ENCODE assay signal across 11 cellular contexts in the genomic region with DNA sequence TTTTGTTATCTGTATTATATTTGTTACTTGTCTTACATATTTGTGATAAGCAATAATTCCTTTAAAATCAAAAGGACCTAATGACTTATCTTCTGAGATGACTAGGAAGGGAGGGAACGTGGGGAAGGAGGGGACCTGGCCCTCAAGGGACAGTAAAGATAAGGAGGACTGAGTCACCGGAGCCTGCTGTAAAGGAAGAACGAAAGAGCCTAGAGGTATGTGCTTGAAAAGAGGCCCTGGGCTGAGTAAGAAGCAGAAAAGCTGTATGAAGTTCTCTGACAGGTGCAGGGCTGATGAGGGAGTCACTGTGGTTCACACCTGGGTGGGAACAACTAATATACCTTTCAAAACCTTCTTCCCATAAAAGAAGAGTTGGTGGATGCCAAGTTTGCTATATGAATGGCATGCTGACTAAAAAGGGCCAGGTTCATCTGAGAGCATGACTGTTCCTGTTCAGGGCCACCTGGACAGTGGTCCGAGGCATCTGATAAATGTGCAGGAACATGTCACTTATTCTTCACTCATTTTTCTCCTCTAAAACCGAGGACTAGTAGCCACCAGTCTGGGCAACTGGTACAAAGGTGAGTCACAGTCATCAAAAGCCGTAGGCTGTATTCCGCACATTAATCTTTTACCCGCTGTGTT.
DNase-seq lines count a peak whose midpoint lies in the region; ATAC-seq and TF ChIP-seq lines count a peak whose summit lies in the region.
"Had no signal": no experiment of that assay in that cellular context is flagged by ENCODE, and none has a peak within 500 bp of the region (broad histone marks: within the 10 kb centered on the region; RNA-seq: fewer than 3 reads in every experiment).

No MANE protein-coding gene starts in this region.

- H3K4me3 ChIP-seq in epithelial cell of esophagus (ENCODE audit: low read length): no peak overlapping the region
- H3K4me3 ChIP-seq: stomach had no signal

- no peak overlapping the region for H3K27ac Mint-ChIP-seq in activated T-helper 2 cell treated with anti-CD3 and anti-CD28 coated beads, Interferon-gamma antibody, Interleukin-2, Interleukin-4, amounts not matched to agents 10 μg/mL and 5 μg/mL and 100 μg/mL, durations not matched to agents 14 hours and 24 hours and 36 hours

- no peaks in the 10 kb centered on the region for H3K27me3 Mint-ChIP-seq in activated T-helper 2 cell treated with anti-CD3 and anti-CD28 coated beads, Interferon-gamma antibody, Interleukin-2, Interleukin-4, amounts not matched to agents 10 μg/mL and 5 μg/mL and 100 μg/mL, durations not matched to agents 14 hours and 24 hours and 36 hours (ENCODE audit: low read depth)

- peak; percentile 84 for ATAC-seq in GM18868 (IDR thresholded peaks at IDR 0.05; ENCODE audit: unreplicated experiment)
- ATAC-seq in HG02588 (IDR thresholded peaks at IDR 0.05; ENCODE audit: unreplicated experiment): no peak

- intact Hi-C loops in activated T-helper 2 cell treated with anti-CD3 and anti-CD28 coated beads, Interferon-gamma antibody, Interleukin-2, Interleukin-4, amounts not matched to agents 10 μg/mL and 5 μg/mL and 100 μg/mL, durations not matched to agents 14 hours and 24 hours and 36 hours (cut with micrococcal nuclease): loop anchor here (5.0 to 10.0 kb wide), 2 partner anchors 321 to 764 kb away; a partner anchor contains a TSS

- H3K4me3 Mint-ChIP-seq in activated T-helper 2 cell treated with anti-CD3 and anti-CD28 coated beads, Interferon-gamma antibody, Interleukin-2, Interleukin-4, amounts not matched to agents 10 μg/mL and 5 μg/mL and 100 μg/mL, durations not matched to agents 14 hours and 24 hours and 36 hours (ENCODE audit: low read depth): no peak overlapping the region

- peaks cover 40% of the 10 kb centered on the region for H3K4me1 Mint-ChIP-seq in activated T-helper 2 cell treated with anti-CD3 and anti-CD28 coated beads, Interferon-gamma antibody, Interleukin-2, Interleukin-4, amounts not matched to agents 10 μg/mL and 5 μg/mL and 100 μg/mL, durations not matched to agents 14 hours and 24 hours and 36 hours (ENCODE audit: low read depth)

- DNase-seq in EH (ENCODE audit: low read depth) (peak; percentile 28), HPDE6-E6E7 (ENCODE audit: extremely low spot score) (peak; percentile 69), epithelial cell of esophagus (ENCODE audit: low read depth) (peak; percentile 85), NCI-H774 (lab: John Stamatoyannopoulos, UW) (no peak)
- DNase-seq in activated effector memory CD4-positive, alpha-beta T cell treated with Interleukin-2 at 50 U/mL for 16 hours: no peak
- no peak for DNase-seq in activated T-helper 2 cell treated with anti-CD3 and anti-CD28 coated beads, Interferon-gamma antibody, Interleukin-2, Interleukin-4, amounts not matched to agents 10 μg/mL and 5 μg/mL and 100 μg/mL, durations not matched to agents 14 hours and 24 hours and 36 hours (ENCODE audit: low spot score)
- DNase-seq: Karpas-422, right cardiac atrium, stomach had no signal

- no peaks in the 10 kb centered on the region for H3K9me3 Mint-ChIP-seq in activated T-helper 2 cell treated with anti-CD3 and anti-CD28 coated beads, Interferon-gamma antibody, Interleukin-2, Interleukin-4, amounts not matched to agents 10 μg/mL and 5 μg/mL and 100 μg/mL, durations not matched to agents 14 hours and 24 hours and 36 hours

- TF ChIP-seq CTCF in epithelial cell of esophagus (IDR thresholded peaks at IDR 0.05; ENCODE audit: insufficient read depth, low read depth, low read length, missing control alignments): no peak

- H3K36me3 Mint-ChIP-seq in activated T-helper 2 cell treated with anti-CD3 and anti-CD28 coated beads, Interferon-gamma antibody, Interleukin-2, Interleukin-4, amounts not matched to agents 10 μg/mL and 5 μg/mL and 100 μg/mL, durations not matched to agents 14 hours and 24 hours and 36 hours (ENCODE audit: low read depth): no peaks in the 10 kb centered on the region

Comparison
In these comparisons a context has a peak if more than half of its experiments do, and no peak if none do; other contexts are left out.
1. DNase-seq: peak in EH (single experiment), HPDE6-E6E7 (single experiment) and epithelial cell of esophagus (single experiment); none in activated effector memory CD4-positive, alpha-beta T cell treated with Interleukin-2 at 50 U/mL for 16 hours (single experiment), NCI-H774 (single experiment) and activated T-helper 2 cell treated with anti-CD3 and anti-CD28 coated beads, Interferon-gamma antibody, Interleukin-2, Interleukin-4, amounts not matched to agents 10 μg/mL and 5 μg/mL and 100 μg/mL, durations not matched to agents 14 hours and 24 hours and 36 hours (single experiment).